ENCODE assay signal across 9 cellular contexts in the genomic region with DNA sequence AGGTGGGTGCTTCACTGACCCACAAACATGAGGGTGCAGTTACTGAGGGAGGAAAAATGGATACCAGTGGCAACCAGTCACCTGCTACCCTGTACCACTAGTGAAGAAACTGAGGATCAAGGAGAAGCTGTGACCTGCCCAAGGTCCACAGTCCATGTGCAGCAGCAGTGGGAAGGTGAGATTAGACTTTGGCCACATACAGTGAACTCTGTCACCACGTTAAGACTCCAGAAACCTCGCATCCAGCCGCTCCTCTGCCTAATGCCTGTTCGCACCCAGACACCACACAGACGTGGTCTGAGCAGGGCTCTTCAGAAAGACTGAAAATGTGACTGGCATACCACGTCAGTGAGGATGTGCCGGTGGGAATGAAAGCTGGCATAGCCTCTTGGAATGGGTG.
"Had no signal": no experiment of that assay in that cellular context is flagged by ENCODE, and none has a peak within 500 bp of the region (broad histone marks: within the 10 kb centered on the region; RNA-seq: fewer than 3 reads in every experiment).

No MANE protein-coding gene starts in this region.

- H2AFZ ChIP-seq: GM23248 had no signal

- H3K9ac ChIP-seq: GM23248, KMS-11 had no signal

- H3K4me1 ChIP-seq: HAP-1 had no signal

- ATAC-seq: HCT116, HepG2 had no signal

- H3K4me3 ChIP-seq: GM23248, HAP-1 had no signal

- DNase-seq: GM23248, GOT3, H7, HFFc6, KBM-7 had no signal

- H3K27ac ChIP-seq: GM23248, KMS-11 had no signal

- H3K4me2 ChIP-seq: KMS-11 had no signal

- H3K9me3 ChIP-seq: HAP-1 had no signal
